In genomic region chr11:132370114-132370513, GRCh38 we compare ENCODE assay signal across 2 cellular contexts.
DNase-seq lines count a peak whose midpoint lies in the region; ATAC-seq, FAIRE-seq and TF ChIP-seq lines count a peak whose summit lies in the region.
"Not testable (repeated sequence)": the region's sequence is repeated elsewhere in the genome, so short reads cannot be mapped to it uniquely, and the experiment has no call there.

No MANE protein-coding gene starts in this region.

- not testable (repeated sequence) for H3K9me3 ChIP-seq in MM.1S (replicated peaks; ENCODE audit: insufficient read depth, low read length); GM12878 (replicated peaks; ENCODE audit: control insufficient read depth, insufficient read depth, low read length)

- RAD21 ChIA-PET in GM12878 (lab: Charles Lee; ENCODE audit: unreplicated experiment), result not testable (repeated sequence)

- not testable (repeated sequence) for TF ChIP-seq CTCF in MM.1S (IDR thresholded peaks at IDR 0.05; ENCODE audit: low read length); GM12878 (IDR thresholded peaks at IDR 0.05 in 2 of 3, conservative IDR thresholded peaks at IDR 0.05 in 1 of 3; ENCODE audit: control insufficient read depth in 2 of 3, extremely low read depth in 1 of 3, insufficient read depth in 1 of 3, low read depth in 3 of 3, low read length in 3 of 3)

- not testable (repeated sequence) for H3K36me3 ChIP-seq in MM.1S (replicated peaks; ENCODE audit: insufficient read depth, low read length); GM12878 (ENCODE audit: control insufficient read depth in 2 of 2, insufficient read depth in 2 of 2, low read length in 1 of 2)

- FAIRE-seq in GM12878 (lab: Jason Lieb, UNC), result not testable (repeated sequence)

- not testable (repeated sequence) for H3K4me1 ChIP-seq in MM.1S (ENCODE audit: low read length); GM12878 (ENCODE audit: control insufficient read depth, insufficient read depth, low read length)

- not testable (repeated sequence) for H3K4me2 ChIP-seq in MM.1S (ENCODE audit: low read depth, low read length); GM12878 (ENCODE audit: control insufficient read depth, insufficient read depth)

- not testable (repeated sequence) for TF ChIP-seq EP300 in GM12878 (IDR thresholded peaks at IDR 0.05; ENCODE audit: borderline replicate concordance in 1 of 2, control insufficient read depth in 1 of 2, low read depth in 2 of 2, low read length in 2 of 2)

- SMC1A ChIA-PET in GM12878 (lab: Charles Lee; ENCODE audit: uncharacterized antibody, unreplicated experiment), result not testable (repeated sequence)

- not testable (repeated sequence) for H3K9ac ChIP-seq in MM.1S (ENCODE audit: low read length); GM12878 (ENCODE audit: control insufficient read depth, insufficient read depth, low read length)

- H3K79me2 ChIP-seq in MM.1S (ENCODE audit: low read length); GM12878 (ENCODE audit: control insufficient read depth, insufficient read depth, low read length): not testable (repeated sequence)

- in situ Hi-C loops in GM12878 (cut with MboI), result not testable (repeated sequence)

- peak; percentile 2 for DNase-seq in MM.1S
- DNase-seq in GM12878 (ENCODE audit: low read depth, low spot score), result not testable (repeated sequence)

- CTCF ChIA-PET in GM12878 (lab: Yijun Ruan, JAX), result not testable (repeated sequence)

- TF ChIP-seq RAD21 in GM12878 (IDR thresholded peaks at IDR 0.05; ENCODE audit: insufficient read depth, low read depth, low read length), result not testable (repeated sequence)

- H3K9me2 ChIP-seq in MM.1S (replicated peaks; ENCODE audit: insufficient read depth, low read length), result not testable (repeated sequence)

- POLR2A ChIA-PET in GM12878 (lab: Charles Lee), result not testable (repeated sequence)

- not testable (repeated sequence) for H3F3A ChIP-seq in MM.1S (ENCODE audit: insufficient read depth, low read length)

- not testable (repeated sequence) for H2AFZ ChIP-seq in MM.1S (ENCODE audit: low read length); GM12878 (ENCODE audit: control insufficient read depth, low read depth, low read length)

- intact Hi-C loops in GM12878 (cut with micrococcal nuclease; ENCODE audit: unreplicated experiment), result not testable (repeated sequence)

- H3K27ac ChIP-seq in MM.1S (ENCODE audit: low read length); GM12878 (ENCODE audit: control insufficient read depth, insufficient read depth): not testable (repeated sequence)

- not testable (repeated sequence) for H3K4me3 ChIP-seq in MM.1S (ENCODE audit: low read length); GM12878

- TF ChIP-seq POLR2A in GM12878 (IDR thresholded peaks at IDR 0.05; ENCODE audit: low read depth, low read length), result not testable (repeated sequence)

- not testable (repeated sequence) for H3K27me3 ChIP-seq in MM.1S (replicated peaks; ENCODE audit: insufficient read depth, low read length); GM12878 (replicated peaks in 1 of 2; ENCODE audit: control insufficient read depth in 2 of 2, insufficient read depth in 2 of 2, low read length in 1 of 2)

- not testable (repeated sequence) for BruUV-seq in GM12878 (replicated peaks; lab: Mats Ljungman, UMichigan)

- not testable (repeated sequence) for H4K20me1 ChIP-seq in MM.1S (ENCODE audit: insufficient read depth, low read length); GM12878 (ENCODE audit: control insufficient read depth, insufficient read depth)

- not testable (repeated sequence) for ATAC-seq in GM12878

TF ChIP-seq in GM12878, 131 proteins besides CTCF, POLR2A, EP300 and RAD21:
- TF ChIP-seq MTA2 (IDR thresholded peaks at IDR 0.05; ENCODE audit: low read depth) (peak; percentile 90), IKZF2 (IDR thresholded peaks at IDR 0.05) (0 out of 4 replicates have a peak, but pooled peaks of 1 of the 2 experiments have one; percentile 10)
TF ChIP-seq in GM12878: peak in this region for 2; not testable (repeated sequence) for 129.
